9 cellular contexts compared by ENCODE assay signal in the genomic region with DNA sequence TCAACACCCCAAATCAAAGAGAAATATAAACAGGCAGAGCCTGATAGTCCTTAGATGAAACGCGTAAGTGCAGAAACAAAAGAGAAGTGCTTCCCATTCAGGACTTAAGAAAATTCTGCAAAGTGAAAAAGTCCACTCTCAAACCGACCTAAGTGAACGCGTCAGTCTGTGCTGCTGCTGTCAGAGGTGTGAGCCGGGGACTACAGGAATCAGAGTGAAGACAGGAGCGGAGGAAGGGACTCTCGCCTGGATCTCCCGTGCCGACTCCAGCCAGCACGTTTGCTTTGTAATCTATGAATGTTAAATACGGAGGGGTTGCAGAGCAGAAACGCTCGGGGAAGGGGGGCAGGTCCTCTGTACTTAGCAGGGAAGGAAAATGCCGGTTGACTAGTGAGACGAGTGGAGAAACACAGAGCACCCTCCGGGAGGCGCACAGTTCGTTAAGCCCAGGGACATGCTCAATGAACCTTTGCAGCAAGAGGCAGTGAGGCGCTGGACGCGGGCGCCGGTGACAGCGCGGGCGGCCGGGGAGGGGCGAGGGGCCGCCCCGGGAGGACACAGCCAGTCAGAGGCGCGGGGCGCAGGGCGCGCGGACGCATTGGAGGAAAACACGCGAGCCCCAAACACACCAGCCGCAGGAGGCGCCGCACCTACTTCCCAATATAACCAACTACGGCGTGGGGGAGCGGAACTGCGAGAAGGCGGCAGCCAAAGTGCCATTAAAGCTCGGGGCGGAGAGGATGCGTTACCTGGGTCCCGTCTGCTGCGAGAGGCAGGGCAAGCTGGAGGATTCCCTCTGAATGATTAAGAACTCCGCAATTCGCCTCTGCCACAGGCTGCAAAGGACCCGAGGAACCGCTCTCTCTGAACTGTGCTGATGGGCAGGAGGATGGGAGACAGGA. TPM values are rescaled to one million over a fixed set of nuclear protein-coding genes. Genes with fewer than 3 reads are reported as not detected.
DNase-seq lines count a peak whose midpoint lies in the region; ATAC-seq and TF ChIP-seq lines count a peak whose summit lies in the region.
"Had no signal": no experiment of that assay in that cellular context is flagged by ENCODE, and none has a peak within 500 bp of the region (broad histone marks: within the 10 kb centered on the region; RNA-seq: fewer than 3 reads in every experiment).

A gene (plus strand): TSS at position 626 of the 902 bp plus-strand sequence.

- H3K9me3 ChIP-seq in ascending aorta = no peaks in the 10 kb centered on the region
- no peaks in the 10 kb centered on the region for H3K9me3 ChIP-seq in iPS-18a (ENCODE audit: control insufficient read depth, low read depth, low read length)
- H3K9me3 ChIP-seq in gastrocnemius medialis = no peaks in the 10 kb centered on the region

- no peak for TF ChIP-seq POLR2A in gastrocnemius medialis (IDR thresholded peaks at IDR 0.05)

- TF ChIP-seq CTCF in ascending aorta (IDR thresholded peaks at IDR 0.05) = no peak
- TF ChIP-seq CTCF in gastrocnemius medialis (IDR thresholded peaks at IDR 0.05 in 4 of 5, conservative IDR thresholded peaks at IDR 0.05 in 1 of 5) = no peak

- peak; percentile 87 for DNase-seq in DMS 273 (lab: John Stamatoyannopoulos, UW; ENCODE audit: unreplicated experiment)
- DNase-seq in NOMO-1 (lab: John Stamatoyannopoulos, UW; ENCODE audit: unreplicated experiment in 2 of 2) = peak; percentile 11 to 35
- DNase-seq in ascending aorta (ENCODE audit: low spot score in 2 of 2) = peak in 1 of 2 donors; percentile 68
- DNase-seq in gastrocnemius medialis = peak in 1 of 2 donors; percentile 10
- DNase-seq in NCI-H2227 treated with DMSO at 0.1 percent for 48 hours (lab: John Stamatoyannopoulos, UW) = no peak

- no peaks in the 10 kb centered on the region for H3K4me1 ChIP-seq in ascending aorta
- peaks cover 4% of the 10 kb centered on the region for H3K4me1 ChIP-seq in iPS-18a (ENCODE audit: control insufficient read depth, low read depth, low read length)
- H3K4me1 ChIP-seq in gastrocnemius medialis = peaks cover 0 to 3% of the 10 kb centered on the region in 2 donors

- H3K27ac ChIP-seq in ascending aorta = no peak within 1 kb of the TSS
- no peak within 1 kb of the TSS for H3K27ac ChIP-seq in iPS-18a (ENCODE audit: low read length)
- H3K27ac ChIP-seq in gastrocnemius medialis = no peak within 1 kb of the TSS
- H3K27ac ChIP-seq: HL-60 had no signal

- intact Hi-C loops in ascending aorta (cut with DNase I) = no loop called here
- intact Hi-C loops in gastrocnemius medialis (cut with DNase I; ENCODE audit: low total_unique reads) = no loop called here

- ATAC-seq in HG02678 (IDR thresholded peaks at IDR 0.05; ENCODE audit: unreplicated experiment) (peak; percentile 57), gastrocnemius medialis (peak in 1 of 2 donors; percentile 47), GM21423 (IDR thresholded peaks at IDR 0.05; ENCODE audit: unreplicated experiment) (no peak)

- peak within 1 kb of the TSS; percentile 31 for H3K9ac ChIP-seq in iPS-18a (ENCODE audit: low read length)

- H3K4me3 ChIP-seq in ascending aorta (peak within 1 kb of the TSS; percentile 41 to 57), iPS-18a (ENCODE audit: low read length) (peak within 1 kb of the TSS; percentile 84), gastrocnemius medialis (peak within 1 kb of the TSS; percentile 15 to 42 (median 28))

- no peaks in the 10 kb centered on the region for H3K27me3 ChIP-seq in ascending aorta
- H3K27me3 ChIP-seq in iPS-18a (ENCODE audit: control insufficient read depth, insufficient read depth, low read length) = peaks cover 31% of the 10 kb centered on the region
- H3K27me3 ChIP-seq in gastrocnemius medialis = peaks cover 19 to 25% (median 21%) of the 10 kb centered on the region in 3 donors

- in situ Hi-C loops in gastrocnemius medialis (cut with MboI; ENCODE audit: low sequenced_read_pairs in 4 of 4) = no loop called here

- H3K36me3 ChIP-seq in ascending aorta (no peaks in the 10 kb centered on the region), iPS-18a (ENCODE audit: control insufficient read depth, low read depth, low read length) (no peaks in the 10 kb centered on the region), gastrocnemius medialis (no peaks in the 10 kb centered on the region)

RNA-seq across cellular contexts. Expression of the gene that starts here (rescaled TPM):
- total RNA-seq in ascending aorta = 3.6 TPM
- total RNA-seq in gastrocnemius medialis = under 1 TPM in 1 of 4 donors, not detected in 3; 0.16 TPM

Comparison
In these comparisons a context has a peak if more than half of its experiments do, and no peak if none do; other contexts are left out.
1. H3K4me3 ChIP-seq: peak in every context shown above with its lines; median percentile 84 in iPS-18a; 49 in ascending aorta; 28 in gastrocnemius medialis.